In the genomic region with DNA sequence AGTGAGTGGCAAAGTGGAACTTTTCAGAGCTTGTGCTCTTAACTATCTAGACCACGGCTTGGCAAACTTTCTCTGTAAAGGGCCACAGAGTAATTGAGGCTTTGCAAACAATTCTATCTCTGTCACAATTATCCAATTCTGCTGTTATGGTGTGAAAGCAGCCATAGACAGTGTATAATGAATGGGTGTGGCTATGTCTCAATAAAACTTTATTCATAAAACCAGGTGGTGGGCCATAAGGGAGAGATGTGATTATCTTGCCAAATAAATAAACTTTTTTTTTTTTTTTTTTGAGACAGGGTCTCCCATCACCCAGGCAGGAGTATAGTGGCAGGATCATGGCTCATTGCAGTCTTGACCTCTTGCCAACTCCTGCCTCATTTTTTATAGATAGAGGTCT, we compare ENCODE assay signal across 17 cellular contexts.
DNase-seq lines count a peak whose midpoint lies in the region; ATAC-seq and TF ChIP-seq lines count a peak whose summit lies in the region.
"Had no signal": no experiment of that assay in that cellular context is flagged by ENCODE, and none has a peak within 500 bp of the region (broad histone marks: within the 10 kb centered on the region; RNA-seq: fewer than 3 reads in every experiment).

No MANE protein-coding gene starts in this region.

- intact Hi-C loops in activated T-helper 2 cell treated with anti-CD3 and anti-CD28 coated beads, Interferon-gamma antibody, Interleukin-2, Interleukin-4, amounts not matched to agents 10 μg/mL and 5 μg/mL and 100 μg/mL, durations not matched to agents 14 hours and 24 hours and 36 hours (cut with micrococcal nuclease) = loop anchor here (5.0 to 10.0 kb wide), 3 partner anchors 75 to 1162 kb away; a partner anchor contains a TSS

- ATAC-seq in GM21526 (IDR thresholded peaks at IDR 0.05; ENCODE audit: low FRiP score, unreplicated experiment) = no peak
- ATAC-seq: Right ventricle myocardium inferior had no signal

- no peaks in the 10 kb centered on the region for H3K9me3 Mint-ChIP-seq in activated T-cell treated with anti-CD3 and anti-CD28 coated beads, Interleukin-2, amount 50 U/mL, for 24 hours
- H3K9me3 Mint-ChIP-seq in activated T-helper 2 cell treated with anti-CD3 and anti-CD28 coated beads, Interferon-gamma antibody, Interleukin-2, Interleukin-4, amounts not matched to agents 10 μg/mL and 5 μg/mL and 100 μg/mL, durations not matched to agents 14 hours and 24 hours and 36 hours = peaks cover 4% of the 10 kb centered on the region
- no peaks in the 10 kb centered on the region for H3K9me3 Mint-ChIP-seq in endothelial cell (ENCODE audit: unreplicated experiment)
- H3K9me3 Mint-ChIP-seq: CD8-positive, alpha-beta memory T cell had no signal

- no peak for DNase-seq in activated T-cell treated with anti-CD3 and anti-CD28 coated beads, Interleukin-2, amount 50 U/mL, for 24 hours
- DNase-seq in activated T-cell treated with anti-CD3 and anti-CD28 coated beads, Interleukin-2, amount 50 U/mL, for 48 hours = no peak
- peak; percentile 63 for DNase-seq in NCI-H69 (lab: John Stamatoyannopoulos, UW)
- no peak for DNase-seq in activated T-helper 2 cell treated with anti-CD3 and anti-CD28 coated beads, Interferon-gamma antibody, Interleukin-2, Interleukin-4, amounts not matched to agents 10 μg/mL and 5 μg/mL and 100 μg/mL, durations not matched to agents 14 hours and 24 hours and 36 hours (ENCODE audit: low spot score)
- no peak for DNase-seq in endothelial cell (ENCODE audit: low spot score)
- DNase-seq in NCI-H1694 (lab: John Stamatoyannopoulos, UW) = no peak
- DNase-seq: CD8-positive, alpha-beta memory T cell; DMS79; H7; KG1; NCI-H1417 treated with DMSO at 0.1 percent for 48 hours; NCI-H2029; NCI-H82; Peyer's patch had no signal

- TF ChIP-seq CTCF in endothelial cell (IDR thresholded peaks at IDR 0.05; ENCODE audit: unreplicated experiment) = no peak

- H3K4me3 Mint-ChIP-seq in activated T-cell treated with anti-CD3 and anti-CD28 coated beads, Interleukin-2, amount 50 U/mL, for 24 hours = no peak overlapping the region
- no peak overlapping the region for H3K4me3 Mint-ChIP-seq in activated T-helper 2 cell treated with anti-CD3 and anti-CD28 coated beads, Interferon-gamma antibody, Interleukin-2, Interleukin-4, amounts not matched to agents 10 μg/mL and 5 μg/mL and 100 μg/mL, durations not matched to agents 14 hours and 24 hours and 36 hours (ENCODE audit: low read depth)
- H3K4me3 Mint-ChIP-seq in endothelial cell (ENCODE audit: unreplicated experiment) = peak overlapping the region; percentile 62
- H3K4me3 Mint-ChIP-seq: B cell; CD8-positive, alpha-beta memory T cell had no signal

- H3K27ac Mint-ChIP-seq in activated T-cell treated with anti-CD3 and anti-CD28 coated beads, Interleukin-2, amount 50 U/mL, for 24 hours = peak overlapping the region; percentile 83
- H3K27ac Mint-ChIP-seq in activated T-helper 2 cell treated with anti-CD3 and anti-CD28 coated beads, Interferon-gamma antibody, Interleukin-2, Interleukin-4, amounts not matched to agents 10 μg/mL and 5 μg/mL and 100 μg/mL, durations not matched to agents 14 hours and 24 hours and 36 hours = peak overlapping the region; percentile 36
- H3K27ac Mint-ChIP-seq in endothelial cell (ENCODE audit: unreplicated experiment) = no peak overlapping the region
- H3K27ac Mint-ChIP-seq: B cell had no signal

- H3K36me3 Mint-ChIP-seq in activated T-cell treated with anti-CD3 and anti-CD28 coated beads, Interleukin-2, amount 50 U/mL, for 24 hours (ENCODE audit: low read depth) = peaks cover 63% of the 10 kb centered on the region
- H3K36me3 Mint-ChIP-seq in activated T-helper 2 cell treated with anti-CD3 and anti-CD28 coated beads, Interferon-gamma antibody, Interleukin-2, Interleukin-4, amounts not matched to agents 10 μg/mL and 5 μg/mL and 100 μg/mL, durations not matched to agents 14 hours and 24 hours and 36 hours (ENCODE audit: low read depth) = peaks cover 56% of the 10 kb centered on the region
- H3K36me3 Mint-ChIP-seq in endothelial cell (ENCODE audit: low read depth, unreplicated experiment) = peaks cover 27% of the 10 kb centered on the region

- no peaks in the 10 kb centered on the region for H3K27me3 Mint-ChIP-seq in activated T-cell treated with anti-CD3 and anti-CD28 coated beads, Interleukin-2, amount 50 U/mL, for 24 hours
- H3K27me3 Mint-ChIP-seq in activated T-helper 2 cell treated with anti-CD3 and anti-CD28 coated beads, Interferon-gamma antibody, Interleukin-2, Interleukin-4, amounts not matched to agents 10 μg/mL and 5 μg/mL and 100 μg/mL, durations not matched to agents 14 hours and 24 hours and 36 hours (ENCODE audit: low read depth) = no peaks in the 10 kb centered on the region
- peaks cover 2% of the 10 kb centered on the region for H3K27me3 Mint-ChIP-seq in endothelial cell (ENCODE audit: unreplicated experiment)
- H3K27me3 Mint-ChIP-seq: B cell; CD8-positive, alpha-beta memory T cell had no signal

- peaks cover 62% of the 10 kb centered on the region for H3K4me1 Mint-ChIP-seq in activated T-cell treated with anti-CD3 and anti-CD28 coated beads, Interleukin-2, amount 50 U/mL, for 24 hours (ENCODE audit: low read depth)
- peaks cover 34% of the 10 kb centered on the region for H3K4me1 Mint-ChIP-seq in activated T-helper 2 cell treated with anti-CD3 and anti-CD28 coated beads, Interferon-gamma antibody, Interleukin-2, Interleukin-4, amounts not matched to agents 10 μg/mL and 5 μg/mL and 100 μg/mL, durations not matched to agents 14 hours and 24 hours and 36 hours (ENCODE audit: low read depth)
- H3K4me1 Mint-ChIP-seq in endothelial cell (ENCODE audit: unreplicated experiment) = peaks cover 8% of the 10 kb centered on the region
